In genomic region chr19:51158474-51159129, GRCh38 we compare ENCODE assay signal across 7 cellular contexts. TPM values are rescaled to one million over a fixed set of nuclear protein-coding genes. Genes with fewer than 3 reads are reported as not detected.
DNase-seq lines count a peak whose midpoint lies in the region; ATAC-seq and TF ChIP-seq lines count a peak whose summit lies in the region.

No MANE protein-coding gene starts in this region.

- CTCF ChIA-PET in activated CD4-positive, alpha-beta T cell treated with anti-CD3 and anti-CD28 coated beads, Interleukin-2, amount 10 ng/mL, durations not matched to agents 7 days and 5 days (lab: Charles Lee), result interaction anchor here (0.8 to 2.9 kb wide), 11 partner anchors 13 to 249 kb away, joined by 3 to 13 read pairs (median 3); no protein-coding TSS in a partner anchor

- no peaks in the 10 kb centered on the region for H3K4me1 ChIP-seq in mucosa of descending colon (ENCODE audit: low read depth)

- ATAC-seq in mucosa of descending colon (peak; percentile 80), GM19452 (IDR thresholded peaks at IDR 0.05; ENCODE audit: unreplicated experiment) (no peak)
- peak; percentile 76 for ATAC-seq in stimulated activated naive CD8-positive, alpha-beta T cell treated with anti-CD3 and anti-CD28 coated beads, Interleukin-15, amount 100 ng/mL, for 72 hours

- H3K4me1 Mint-ChIP-seq in activated CD4-positive, alpha-beta T cell treated with anti-CD3 and anti-CD28 coated beads, Interleukin-2, amount 10 ng/mL, durations not matched to agents 7 days and 5 days, result peaks cover 26% of the 10 kb centered on the region
- peaks cover 14% of the 10 kb centered on the region for H3K4me1 Mint-ChIP-seq in stimulated activated naive CD8-positive, alpha-beta T cell treated with anti-CD3 and anti-CD28 coated beads, Interleukin-15, amount 100 ng/mL, for 72 hours

- POLR2A ChIA-PET in activated CD4-positive, alpha-beta T cell treated with anti-CD3 and anti-CD28 coated beads, Interleukin-2, amount 10 ng/mL, durations not matched to agents 7 days and 5 days (lab: Charles Lee), result no interaction called here

- peak; percentile 93 for TF ChIP-seq CTCF in GM12873 (IDR thresholded peaks at IDR 0.05; ENCODE audit: insufficient read depth, low read depth, low read length, missing control alignments)
- TF ChIP-seq CTCF in mucosa of descending colon (IDR thresholded peaks at IDR 0.05), result peak; percentile 35

- H3K4me3 Mint-ChIP-seq in activated CD4-positive, alpha-beta T cell treated with anti-CD3 and anti-CD28 coated beads, Interleukin-2, amount 10 ng/mL, durations not matched to agents 7 days and 5 days, result no peak overlapping the region
- H3K4me3 Mint-ChIP-seq in stimulated activated naive CD8-positive, alpha-beta T cell treated with anti-CD3 and anti-CD28 coated beads, Interleukin-15, amount 100 ng/mL, for 72 hours, result no peak overlapping the region

- no peaks in the 10 kb centered on the region for H3K9me3 ChIP-seq in mucosa of descending colon

- no peaks in the 10 kb centered on the region for H3K36me3 Mint-ChIP-seq in activated CD4-positive, alpha-beta T cell treated with anti-CD3 and anti-CD28 coated beads, Interleukin-2, amount 10 ng/mL, durations not matched to agents 7 days and 5 days (ENCODE audit: low read depth)

- H3K36me3 ChIP-seq in mucosa of descending colon (ENCODE audit: low read depth), result no peaks in the 10 kb centered on the region

- DNase-seq in NCI-H1105 (lab: John Stamatoyannopoulos, UW), result peak; percentile 3
- peak; percentile 85 for DNase-seq in activated CD4-positive, alpha-beta T cell treated with anti-CD3 and anti-CD28 coated beads, Interleukin-2, amount 10 ng/mL, durations not matched to agents 7 days and 5 days
- peak; percentile 60 for DNase-seq in effector CD4-positive, alpha-beta T cell
- DNase-seq in mucosa of descending colon, result peak in 2 of 3 donors; percentile 60 to 73
- peak; percentile 68 for DNase-seq in stimulated activated naive CD8-positive, alpha-beta T cell treated with anti-CD3 and anti-CD28 coated beads, Interleukin-15, amount 100 ng/mL, for 72 hours

- H3K9me3 Mint-ChIP-seq in activated CD4-positive, alpha-beta T cell treated with anti-CD3 and anti-CD28 coated beads, Interleukin-2, amount 10 ng/mL, durations not matched to agents 7 days and 5 days, result no peaks in the 10 kb centered on the region
- no peaks in the 10 kb centered on the region for H3K9me3 Mint-ChIP-seq in stimulated activated naive CD8-positive, alpha-beta T cell treated with anti-CD3 and anti-CD28 coated beads, Interleukin-15, amount 100 ng/mL, for 72 hours

- intact Hi-C loops in mucosa of descending colon (cut with DNase I, micrococcal nuclease), result no loop called here

- H3K27me3 Mint-ChIP-seq in activated CD4-positive, alpha-beta T cell treated with anti-CD3 and anti-CD28 coated beads, Interleukin-2, amount 10 ng/mL, durations not matched to agents 7 days and 5 days, result peaks cover 13% of the 10 kb centered on the region
- H3K27me3 Mint-ChIP-seq in stimulated activated naive CD8-positive, alpha-beta T cell treated with anti-CD3 and anti-CD28 coated beads, Interleukin-15, amount 100 ng/mL, for 72 hours, result no peaks in the 10 kb centered on the region

- H3K27ac Mint-ChIP-seq in activated CD4-positive, alpha-beta T cell treated with anti-CD3 and anti-CD28 coated beads, Interleukin-2, amount 10 ng/mL, durations not matched to agents 7 days and 5 days, result no peak overlapping the region
- peak overlapping the region in 1 of 2 donors; percentile 59 for H3K27ac Mint-ChIP-seq in stimulated activated naive CD8-positive, alpha-beta T cell treated with anti-CD3 and anti-CD28 coated beads, Interleukin-15, amount 100 ng/mL, for 72 hours

- H3K4me3 ChIP-seq in mucosa of descending colon, result no peak overlapping the region

RNA-seq across cellular contexts. Expression of gene SIGLEC7, which starts 16.5 kb away (rescaled TPM):
- not detected for total RNA-seq in activated CD4-positive, alpha-beta T cell treated with anti-CD3 and anti-CD28 coated beads, Interleukin-2, amount 10 ng/mL, durations not matched to agents 7 days and 5 days
- total RNA-seq in mucosa of descending colon, result 1 to 10 TPM; 1.2 to 2.5 (median 1.4) TPM

RNA-seq across cellular contexts. Expression of gene SIGLEC9, which starts 33.9 kb away (rescaled TPM):
- total RNA-seq in activated CD4-positive, alpha-beta T cell treated with anti-CD3 and anti-CD28 coated beads, Interleukin-2, amount 10 ng/mL, durations not matched to agents 7 days and 5 days, result under 1 TPM; 0.20 to 0.27 TPM
- 1 to 10 TPM; 1.4 to 3.8 (median 3.2) TPM for total RNA-seq in mucosa of descending colon

RNA-seq across cellular contexts. Expression of gene CTU1, which starts 50.4 kb away (rescaled TPM):
- 1 to 10 TPM; 8.5 to 10.0 TPM for total RNA-seq in activated CD4-positive, alpha-beta T cell treated with anti-CD3 and anti-CD28 coated beads, Interleukin-2, amount 10 ng/mL, durations not matched to agents 7 days and 5 days
- 1 to 10 TPM; 4.3 to 8.1 (median 4.8) TPM for total RNA-seq in mucosa of descending colon

Comparison
In these comparisons a context has a peak if more than half of its experiments do, and no peak if none do; other contexts are left out.
1. DNase-seq: peak in every context shown above with its lines; median percentile 85 in activated CD4-positive, alpha-beta T cell treated with anti-CD3 and anti-CD28 coated beads, Interleukin-2, amount 10 ng/mL, durations not matched to agents 7 days and 5 days; 68 in stimulated activated naive CD8-positive, alpha-beta T cell treated with anti-CD3 and anti-CD28 coated beads, Interleukin-15, amount 100 ng/mL, for 72 hours; 66 in mucosa of descending colon; 60 in effector CD4-positive, alpha-beta T cell; 3 in NCI-H1105.